In genomic region chr9:6214903-6215302, GRCh38 we compare ENCODE assay signal across 20 cellular contexts. TPM values are rescaled to one million over a fixed set of nuclear protein-coding genes. Genes with fewer than 3 reads are reported as not detected.
DNase-seq lines count a peak whose midpoint lies in the region; ATAC-seq and TF ChIP-seq lines count a peak whose summit lies in the region.
"Had no signal": no experiment of that assay in that cellular context is flagged by ENCODE, and none has a peak within 500 bp of the region (broad histone marks: within the 10 kb centered on the region; RNA-seq: fewer than 3 reads in every experiment).

No MANE protein-coding gene starts in this region.

- DNase-seq in GM04503 (ENCODE audit: low read depth), result peak; percentile 37
- DNase-seq in ascending aorta (ENCODE audit: low spot score in 2 of 2), result no peak
- no peak for DNase-seq in heart left ventricle
- DNase-seq in sigmoid colon, result no peak
- no peak for DNase-seq in MCF 10A (ENCODE audit: unreplicated experiment)
- DNase-seq in NCI-H2029 treated with DMSO at 0.1 percent for 48 hours (lab: John Stamatoyannopoulos, UW), result no peak
- no peak for DNase-seq in foreskin keratinocyte
- DNase-seq: activated CD4-positive, alpha-beta T cell treated with anti-CD3 and anti-CD28 coated beads, Interleukin-2, amount 50 U/mL, for 48 hours; activated naive CD8-positive, alpha-beta T cell treated with anti-CD3 and anti-CD28 coated beads for 36 hours; activated T-cell treated with anti-CD3 and anti-CD28 coated beads, Interleukin-2, amount 50 U/mL, for 24 hours; Caco-2; islet precursor cell; NCI-H146; NCI-H510A; retina; stimulated activated CD4-positive, alpha-beta T cell treated with anti-CD3 and anti-CD28 coated beads, Interleukin-2, amount 100 ng/mL, for 24 hours had no signal

- POLR2A ChIA-PET in MCF 10A (lab: Yijun Ruan, JAX), result no interaction called here

- H3K27me3 ChIP-seq in ascending aorta, result no peaks in the 10 kb centered on the region
- H3K27me3 ChIP-seq in heart left ventricle, result no peaks in the 10 kb centered on the region
- no peaks in the 10 kb centered on the region for H3K27me3 ChIP-seq in sigmoid colon
- no peaks in the 10 kb centered on the region for H3K27me3 ChIP-seq in foreskin keratinocyte
- H3K27me3 ChIP-seq: SJSA1 had no signal

- BruUV-seq in MCF 10A (replicated peaks; lab: Mats Ljungman, UMichigan), result no TSS peak

- CTCF ChIA-PET in MCF 10A (lab: Yijun Ruan, JAX), result interaction anchor here (1.5 kb wide), 1 partner anchor 328 kb away, joined by 3 read pairs; no protein-coding TSS in a partner anchor

- H3K4me1 ChIP-seq in ascending aorta (peaks cover 0 to 19% of the 10 kb centered on the region in 2 donors), heart left ventricle (peaks cover 0 to 32% (median 3%) of the 10 kb centered on the region in 12 donors), sigmoid colon (peaks cover 0 to 32% (median 25%) of the 10 kb centered on the region in 4 donors), foreskin keratinocyte (peaks cover 9% of the 10 kb centered on the region)
- H3K4me1 ChIP-seq: Caco-2, SJSA1 had no signal

- no peak overlapping the region for H3K4me3 Mint-ChIP-seq in MCF 10A (ENCODE audit: unreplicated experiment)
- H3K4me3 Mint-ChIP-seq: activated naive CD8-positive, alpha-beta T cell treated with anti-CD3 and anti-CD28 coated beads for 36 hours; activated T-cell treated with anti-CD3 and anti-CD28 coated beads, Interleukin-2, amount 50 U/mL, for 24 hours; central memory CD8-positive, alpha-beta T cell had no signal

- peak overlapping the region in 1 of 2 donors; percentile 53 for H3K4me3 ChIP-seq in ascending aorta
- peak overlapping the region in 8 of 12 donors; percentile 38 to 63 (median 51) for H3K4me3 ChIP-seq in heart left ventricle
- no peak overlapping the region for H3K4me3 ChIP-seq in sigmoid colon
- H3K4me3 ChIP-seq: SJSA1 had no signal

- H3K27me3 Mint-ChIP-seq in MCF 10A (ENCODE audit: insufficient read depth, unreplicated experiment), result no peaks in the 10 kb centered on the region

- no peaks in the 10 kb centered on the region for H3K36me3 ChIP-seq in ascending aorta
- no peaks in the 10 kb centered on the region for H3K36me3 ChIP-seq in heart left ventricle
- H3K36me3 ChIP-seq in sigmoid colon, result no peaks in the 10 kb centered on the region
- H3K36me3 ChIP-seq: SJSA1 had no signal

- peaks cover 16% of the 10 kb centered on the region for H3K4me1 Mint-ChIP-seq in MCF 10A (ENCODE audit: insufficient read depth, unreplicated experiment)
- H3K4me1 Mint-ChIP-seq: activated naive CD8-positive, alpha-beta T cell treated with anti-CD3 and anti-CD28 coated beads for 36 hours; central memory CD8-positive, alpha-beta T cell had no signal

- no peak overlapping the region for H3K27ac Mint-ChIP-seq in MCF 10A (ENCODE audit: low read depth, unreplicated experiment)
- H3K27ac Mint-ChIP-seq: activated naive CD8-positive, alpha-beta T cell treated with anti-CD3 and anti-CD28 coated beads for 36 hours; activated T-cell treated with anti-CD3 and anti-CD28 coated beads, Interleukin-2, amount 50 U/mL, for 24 hours had no signal

- peak; percentile 39 to 82 (median 61) for ATAC-seq in heart left ventricle
- no peak for ATAC-seq in HG02885 (IDR thresholded peaks at IDR 0.05; ENCODE audit: poor library complexity, unreplicated experiment)
- no peak for ATAC-seq in foreskin keratinocyte

- no peak for TF ChIP-seq EP300 in sigmoid colon (IDR thresholded peaks at IDR 0.05)

- TF ChIP-seq CTCF in ascending aorta (IDR thresholded peaks at IDR 0.05), result no peak
- TF ChIP-seq CTCF in heart left ventricle (IDR thresholded peaks at IDR 0.05), result no peak
- no peak for TF ChIP-seq CTCF in sigmoid colon (IDR thresholded peaks at IDR 0.05)
- TF ChIP-seq CTCF in MCF 10A (IDR thresholded peaks at IDR 0.05; ENCODE audit: unreplicated experiment), result no peak
- no peak for TF ChIP-seq CTCF in foreskin keratinocyte (conservative IDR thresholded peaks at IDR 0.05)

- WGBS in heart left ventricle, 4 donors, result 42 to 54% (median 47%) methylated on average over 2 of the region's 2 CpGs
- 56 to 69% methylated on average over 2 of the region's 2 CpGs for WGBS in sigmoid colon, 2 donors

- no peak for TF ChIP-seq POLR2A in heart left ventricle (IDR thresholded peaks at IDR 0.05)
- no peak for TF ChIP-seq POLR2A in sigmoid colon (IDR thresholded peaks at IDR 0.05)

- intact Hi-C loops in ascending aorta (cut with DNase I), result loop anchor here (5.0 to 10.0 kb wide), 3 partner anchors 200 to 542 kb away; partner anchors contain the start of genes KDM4C and UHRF2
- intact Hi-C loops in heart left ventricle (cut with DNase I), result loop anchor here in 1 of 10 donors (5.0 kb wide), 1 partner anchor 57 kb away; no protein-coding TSS in a partner anchor
- intact Hi-C loops in sigmoid colon (cut with DNase I), result loop anchor here (5.0 kb wide), 3 partner anchors 57 to 333 kb away; a partner anchor contains a TSS
- intact Hi-C loops in MCF 10A (cut with micrococcal nuclease), result no loop called here

- no peaks in the 10 kb centered on the region for H3K36me3 Mint-ChIP-seq in MCF 10A (ENCODE audit: insufficient read depth, unreplicated experiment)
- H3K36me3 Mint-ChIP-seq: activated naive CD8-positive, alpha-beta T cell treated with anti-CD3 and anti-CD28 coated beads for 36 hours had no signal

- peak overlapping the region; percentile 29 to 31 for H3K27ac ChIP-seq in ascending aorta
- peak overlapping the region in 11 of 12 donors; percentile 41 to 79 (median 58) for H3K27ac ChIP-seq in heart left ventricle
- H3K27ac ChIP-seq in sigmoid colon, result peak overlapping the region; percentile 73 to 87 (median 78)
- H3K27ac ChIP-seq in foreskin keratinocyte, result no peak overlapping the region
- H3K27ac ChIP-seq: SJSA1 had no signal

- H3K9me3 ChIP-seq in ascending aorta, result peaks cover 4 to 12% of the 10 kb centered on the region in 2 donors
- peaks cover 0 to 16% (median 9%) of the 10 kb centered on the region in 12 donors for H3K9me3 ChIP-seq in heart left ventricle
- H3K9me3 ChIP-seq in sigmoid colon, result peaks cover 0 to 5% (median under 1%) of the 10 kb centered on the region in 4 donors
- H3K9me3 ChIP-seq: Caco-2, SJSA1 had no signal

- no peaks in the 10 kb centered on the region for H3K9me3 Mint-ChIP-seq in MCF 10A (ENCODE audit: unreplicated experiment)

RNA-seq across cellular contexts. Expression of gene IL33, which starts 0.7 kb away (rescaled TPM):
- total RNA-seq in ascending aorta, result 38.0 TPM
- 10 to 100 TPM in 6 of 9 donors, 1 to 10 TPM in 3; 6.6 to 36.5 (median 12.7) TPM for total RNA-seq in heart left ventricle
- 10 to 100 TPM; 12.4 to 14.0 TPM for polyA plus RNA-seq in heart left ventricle
- total RNA-seq in sigmoid colon, result 10 to 100 TPM; 33.5 to 73.2 (median 45.8) TPM
- polyA plus RNA-seq in sigmoid colon, result 10 to 100 TPM in 2 of 3 donors, 1 to 10 TPM in 1; 1.6 to 14.6 (median 14.4) TPM
- total RNA-seq in MCF 10A (2022), result not detected in 2 replicates
- total RNA-seq in foreskin keratinocyte, result 0.44 and 0.67 TPM in 2 replicates
- 0.27 and 0.51 TPM in 2 replicates for polyA plus RNA-seq in foreskin keratinocyte
- total RNA-seq: activated naive CD8-positive, alpha-beta T cell treated with anti-CD3 and anti-CD28 coated beads for 36 hours; Caco-2; H4; SJSA1 had no signal

Comparison
In these comparisons a context has a peak if more than half of its experiments do, and no peak if none do; other contexts are left out.
1. H3K4me3 ChIP-seq: peak in heart left ventricle (8 of 12); none in sigmoid colon (0 of 4).
2. ATAC-seq: peak in heart left ventricle (4 of 4); none in HG02885 (single experiment) and foreskin keratinocyte (single experiment).